Comparison of ENCODE assay signal across 1 cellular context in the genomic region with DNA sequence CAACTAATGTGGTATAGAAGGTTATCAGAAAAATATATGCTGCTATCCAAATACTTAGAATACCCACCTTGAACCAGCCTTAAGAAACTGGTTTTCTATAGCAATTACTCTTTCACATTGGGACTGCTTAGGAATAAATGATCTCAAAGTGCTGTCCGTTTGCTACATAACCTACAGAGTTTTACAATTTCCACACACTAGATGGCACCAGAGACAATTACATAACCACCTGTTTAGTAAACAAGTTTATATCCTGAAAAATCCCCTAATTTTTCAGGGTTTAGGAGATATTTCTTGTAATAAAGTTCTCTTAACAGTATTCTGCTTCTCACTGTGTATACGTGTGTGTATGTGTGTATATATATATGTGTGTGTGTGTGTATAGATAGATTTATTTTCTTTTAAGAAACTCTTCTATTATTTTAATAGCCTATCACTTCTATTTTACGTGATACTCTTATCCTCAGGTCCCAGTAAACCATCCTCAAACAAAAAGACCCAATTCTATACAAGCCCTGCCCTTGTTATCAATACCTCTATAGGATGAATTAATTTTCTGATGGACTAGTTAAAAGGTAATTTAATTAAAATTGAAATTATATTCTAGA.
TF ChIP-seq lines count a peak whose summit lies in the region.

No MANE protein-coding gene starts in this region.

TF ChIP-seq in SK-N-SH treated with all-trans-retinoic acid at 6 μM for 48 hours, 23 proteins besides CTCF, POLR2A, EP300 and RAD21 (continued from another document):
- TF ChIP-seq CREB5 (CRISPR knock-in tag; IDR thresholded peaks at IDR 0.05; ENCODE audit: low read depth), result no peak
- no peak for TF ChIP-seq ISL1 (CRISPR knock-in tag; IDR thresholded peaks at IDR 0.05)
- TF ChIP-seq, protein P1, sequence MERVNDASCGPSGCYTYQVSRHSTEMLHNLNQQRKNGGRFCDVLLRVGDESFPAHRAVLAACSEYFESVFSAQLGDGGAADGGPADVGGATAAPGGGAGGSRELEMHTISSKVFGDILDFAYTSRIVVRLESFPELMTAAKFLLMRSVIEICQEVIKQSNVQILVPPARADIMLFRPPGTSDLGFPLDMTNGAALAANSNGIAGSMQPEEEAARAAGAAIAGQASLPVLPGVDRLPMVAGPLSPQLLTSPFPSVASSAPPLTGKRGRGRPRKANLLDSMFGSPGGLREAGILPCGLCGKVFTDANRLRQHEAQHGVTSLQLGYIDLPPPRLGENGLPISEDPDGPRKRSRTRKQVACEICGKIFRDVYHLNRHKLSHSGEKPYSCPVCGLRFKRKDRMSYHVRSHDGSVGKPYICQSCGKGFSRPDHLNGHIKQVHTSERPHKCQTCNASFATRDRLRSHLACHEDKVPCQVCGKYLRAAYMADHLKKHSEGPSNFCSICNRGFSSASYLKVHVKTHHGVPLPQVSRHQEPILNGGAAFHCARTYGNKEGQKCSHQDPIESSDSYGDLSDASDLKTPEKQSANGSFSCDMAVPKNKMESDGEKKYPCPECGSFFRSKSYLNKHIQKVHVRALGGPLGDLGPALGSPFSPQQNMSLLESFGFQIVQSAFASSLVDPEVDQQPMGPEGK (CRISPR knock-in tag; IDR thresholded peaks at IDR 0.05; ENCODE audit: borderline replicate concordance), result no peak
- no peak for TF ChIP-seq ARNTL (CRISPR knock-in tag; IDR thresholded peaks at IDR 0.05; ENCODE audit: borderline replicate concordance, low read depth)
- TF ChIP-seq TCF4 (CRISPR knock-in tag; IDR thresholded peaks at IDR 0.05; ENCODE audit: borderline replicate concordance), result no peak
- no peak for TF ChIP-seq RARB (CRISPR knock-in tag; IDR thresholded peaks at IDR 0.05)
